ENCODE assay signal across 7 cellular contexts in genomic region chr21:28885853-28886177, GRCh38.
DNase-seq lines count a peak whose midpoint lies in the region; TF ChIP-seq lines count a peak whose summit lies in the region.

No MANE protein-coding gene starts in this region.

- BruUV-seq in PC-9 (replicated peaks; lab: Mats Ljungman, UMichigan): no TSS peak

- H3K4me1 ChIP-seq in PC-9 (replicated peaks; ENCODE audit: insufficient read depth) (peaks cover 16% of the 10 kb centered on the region), skeletal muscle tissue (ENCODE audit: control insufficient read depth in 3 of 3, insufficient read depth in 3 of 3, low read length in 3 of 3) (peaks cover 5 to 9% (median 8%) of the 10 kb centered on the region in 3 donors)

- POLR2A ChIA-PET in PC-9 (lab: Charles Lee; ENCODE audit: unreplicated experiment): no interaction called here

- H3K4me2 ChIP-seq in PC-9: peak overlapping the region; percentile 90

- no peaks in the 10 kb centered on the region for H3K9me2 ChIP-seq in PC-9 (ENCODE audit: insufficient read depth)

- H3K9ac ChIP-seq in skeletal muscle tissue (ENCODE audit: low read depth in 1 of 3, low read length in 3 of 3): no peak overlapping the region

- peak overlapping the region; percentile 97 for H2AFZ ChIP-seq in PC-9

- TF ChIP-seq CTCF in PC-9 (conservative IDR thresholded peaks at IDR 0.05) (no peak), fibroblast of mammary gland (conservative IDR thresholded peaks at IDR 0.05; ENCODE audit: control insufficient read depth, insufficient read depth, low read depth, low read length) (no peak)

- CTCF ChIA-PET in PC-9 (lab: Charles Lee): no interaction called here

- intact Hi-C loops in PC-9 (cut with micrococcal nuclease; ENCODE audit: unreplicated experiment): no loop called here

- no peaks in the 10 kb centered on the region for H3F3A ChIP-seq in PC-9 (ENCODE audit: insufficient read depth, low read depth)

- H4K20me1 ChIP-seq in PC-9 (ENCODE audit: insufficient read depth): no peaks in the 10 kb centered on the region

- no peak overlapping the region for H3K27ac ChIP-seq in PC-9
- H3K27ac ChIP-seq in skeletal muscle tissue (ENCODE audit: low read depth, low read length): peak overlapping the region; percentile 86

- H3K79me2 ChIP-seq in PC-9 (ENCODE audit: low read depth): no peaks in the 10 kb centered on the region

- peaks cover 8% of the 10 kb centered on the region for H3K36me3 ChIP-seq in PC-9 (ENCODE audit: low read depth)
- peaks cover 2 to 17% (median 15%) of the 10 kb centered on the region in 3 donors for H3K36me3 ChIP-seq in skeletal muscle tissue (ENCODE audit: control insufficient read depth in 3 of 3, insufficient read depth in 3 of 3, low read length in 3 of 3)

- H3K27me3 ChIP-seq in PC-9 (ENCODE audit: insufficient read depth, low read depth): peaks cover 7% of the 10 kb centered on the region
- no peaks in the 10 kb centered on the region for H3K27me3 ChIP-seq in skeletal muscle tissue (ENCODE audit: control insufficient read depth in 3 of 3, insufficient read depth in 3 of 3, low read length in 3 of 3)

- DNase-seq in GM03348 (ENCODE audit: low spot score) (peak; percentile 65), PC-9 (no peak), fibroblast of mammary gland (ENCODE audit: low read depth) (peak; percentile 88), activated gamma-delta T cell treated with Interleukin-2 at 50 U/mL for 16 hours (no peak), GM19240 (ENCODE audit: insufficient read length, low spot score) (no peak)
- no peak for DNase-seq in central memory CD4-positive, alpha-beta T cell

- peak overlapping the region; percentile 81; the same call in 1 of the 2 replicates for H3K4me3 ChIP-seq in PC-9
- peak overlapping the region; percentile 16 for H3K4me3 ChIP-seq in fibroblast of mammary gland (ENCODE audit: control insufficient read depth, low read depth, low read length)
- H3K4me3 ChIP-seq in skeletal muscle tissue (ENCODE audit: low read length in 3 of 3): no peak overlapping the region

- H3K9me3 ChIP-seq in PC-9 (ENCODE audit: insufficient read depth, low read depth): no peaks in the 10 kb centered on the region
- no peaks in the 10 kb centered on the region for H3K9me3 ChIP-seq in skeletal muscle tissue (ENCODE audit: control insufficient read depth in 3 of 3, low read length in 3 of 3)

Comparison
In these comparisons a context has a peak if more than half of its experiments do, and no peak if none do; other contexts are left out.
1. DNase-seq: peak in GM03348 (single experiment) and fibroblast of mammary gland (single experiment); none in PC-9 (0 of 2), central memory CD4-positive, alpha-beta T cell (single experiment), activated gamma-delta T cell treated with Interleukin-2 at 50 U/mL for 16 hours (single experiment) and GM19240 (single experiment).
2. H3K4me3 ChIP-seq: peak in PC-9 (single experiment) and fibroblast of mammary gland (single experiment); none in skeletal muscle tissue (0 of 3).